In genomic region chr4:116132946-116133345, GRCh38 we compare ENCODE assay signal across 28 cellular contexts.
"Had no signal": no experiment of that assay in that cellular context is flagged by ENCODE, and none has a peak within 500 bp of the region (broad histone marks: within the 10 kb centered on the region; RNA-seq: fewer than 3 reads in every experiment).

No MANE protein-coding gene starts in this region.

- H3K9me3 ChIP-seq: suprapubic skin, testis, thoracic aorta, thyroid gland, tibial artery, tibial nerve, transverse colon, upper lobe of left lung, upper lobe of right lung, uterus, vagina had no signal

- H3K9me3 Mint-ChIP-seq: stimulated activated naive CD8-positive, alpha-beta T cell treated with anti-CD3 and anti-CD28 coated beads, Interleukin-15, Interleukin-2, amounts not matched to agents 100 ng/mL and 50 ng/mL, for 24 hours; type B pancreatic cell had no signal

- H3K4me1 ChIP-seq: stomach, suprapubic skin, testis, thyroid gland, tibial artery, tibial nerve, transverse colon, upper lobe of left lung, upper lobe of right lung, uterus, vagina had no signal

- ATAC-seq: stimulated activated effector memory CD8-positive, alpha-beta T cell treated with anti-CD3 and anti-CD28 coated beads, Interleukin-12 subunit alpha, Interleukin-12 subunit beta, amount 100 ng/mL, for 72 hours; stimulated activated memory B cell treated with anti-CD40 and anti-IgM and Interleukin-4, amounts not matched to agents 10 μg/mL and 1 μg/mL and 100 μg/mL, for 72 hours; stimulated activated naive B cell treated with anti-CD40 and anti-IgM and Interleukin-4, amounts not matched to agents 10 μg/mL and 1 μg/mL and 100 μg/mL, for 72 hours; stimulated activated naive CD8-positive, alpha-beta T cell treated with anti-CD3 and anti-CD28 coated beads, Interleukin-15, amount 100 ng/mL, for 72 hours; stimulated activated naive CD8-positive, alpha-beta T cell treated with anti-CD3 and anti-CD28 coated beads, Interleukin-15, Interleukin-2, amounts not matched to agents 100 U/mL and 50 U/mL, for 24 hours; upper lobe of right lung had no signal

- H3K27me3 Mint-ChIP-seq: stimulated activated memory B cell treated with anti-CD40 and anti-IgM and Interleukin-4, amounts not matched to agents 10 μg/mL and 1 μg/mL and 100 μg/mL, for 72 hours; stimulated activated naive B cell treated with anti-CD40 and anti-IgM and Interleukin-4, amounts not matched to agents 10 μg/mL and 1 μg/mL and 100 μg/mL, for 72 hours; stimulated activated naive CD8-positive, alpha-beta T cell treated with anti-CD3 and anti-CD28 coated beads, Interleukin-15, amount 100 ng/mL, for 72 hours; stimulated activated naive CD8-positive, alpha-beta T cell treated with anti-CD3 and anti-CD28 coated beads, Interleukin-15, Interleukin-2, amounts not matched to agents 100 ng/mL and 50 ng/mL, for 24 hours; type B pancreatic cell had no signal

- H3K4me3 Mint-ChIP-seq: stimulated activated effector memory CD8-positive, alpha-beta T cell treated with anti-CD3 and anti-CD28 coated beads, Interleukin-12 subunit alpha, Interleukin-12 subunit beta, amount 100 ng/mL, for 72 hours; stimulated activated memory B cell treated with anti-CD40 and anti-IgM and Interleukin-4, amounts not matched to agents 10 μg/mL and 1 μg/mL and 100 μg/mL, for 72 hours; stimulated activated naive B cell treated with anti-CD40 and anti-IgM and Interleukin-4, amounts not matched to agents 10 μg/mL and 1 μg/mL and 100 μg/mL, for 72 hours; stimulated activated naive CD8-positive, alpha-beta T cell treated with anti-CD3 and anti-CD28 coated beads, Interleukin-15, amount 100 ng/mL, for 72 hours; stimulated activated naive CD8-positive, alpha-beta T cell treated with anti-CD3 and anti-CD28 coated beads, Interleukin-15, Interleukin-2, amounts not matched to agents 100 ng/mL and 50 ng/mL, for 24 hours; type B pancreatic cell had no signal

- H3K36me3 Mint-ChIP-seq: stimulated activated effector memory CD8-positive, alpha-beta T cell treated with anti-CD3 and anti-CD28 coated beads, Interleukin-12 subunit alpha, Interleukin-12 subunit beta, amount 100 ng/mL, for 72 hours; stimulated activated memory B cell treated with anti-CD40 and anti-IgM and Interleukin-4, amounts not matched to agents 10 μg/mL and 1 μg/mL and 100 μg/mL, for 72 hours; stimulated activated naive B cell treated with anti-CD40 and anti-IgM and Interleukin-4, amounts not matched to agents 10 μg/mL and 1 μg/mL and 100 μg/mL, for 72 hours; type B pancreatic cell had no signal

- H3K27me3 ChIP-seq: stomach, suprapubic skin, testis, thyroid gland, tibial artery, tibial nerve, transverse colon, upper lobe of left lung, upper lobe of right lung, uterus, vagina had no signal

- H3K27ac ChIP-seq: stomach, suprapubic skin, testis, thoracic aorta, thyroid gland, tibial artery, tibial nerve, transverse colon, upper lobe of left lung, upper lobe of right lung, uterus, vagina had no signal

- H3K4me3 ChIP-seq: stomach, suprapubic skin, testis, thoracic aorta, thyroid gland, tibial artery, tibial nerve, transverse colon, upper lobe of left lung, upper lobe of right lung, uterus, vagina had no signal

- H3K36me3 ChIP-seq: stomach, suprapubic skin, thoracic aorta, thyroid gland, tibial artery, tibial nerve, transverse colon, upper lobe of left lung, upper lobe of right lung, uterus, vagina had no signal

- DNase-seq: stimulated activated CD4-positive, alpha-beta T cell treated with anti-CD3 and anti-CD28 coated beads, Interleukin-2, amount 100 ng/mL, for 48 hours; stimulated activated CD4-positive, alpha-beta T cell treated with anti-CD3 and anti-CD28 coated beads, Interleukin-4, amount 100 ng/mL, for 1 hour; stimulated activated CD4-positive, alpha-beta T cell treated with anti-CD3 and anti-CD28 coated beads, Interleukin-4, amount 100 ng/mL, for 24 hours; stimulated activated CD4-positive, alpha-beta T cell treated with anti-CD3 and anti-CD28 coated beads, Interleukin-4, amount 100 ng/mL, for 4 hours; stimulated activated CD8-positive, alpha-beta memory T cell treated with anti-CD3 and anti-CD28 coated beads, Interleukin-4, amount 100 ng/mL, for 48 hours; stimulated activated naive B cell treated with anti-CD40 and anti-IgM and Interleukin-4, amounts not matched to agents 10 μg/mL and 1 μg/mL and 100 μg/mL, for 72 hours; stimulated activated naive CD4-positive, alpha-beta T cell; stimulated activated naive CD4-positive, alpha-beta T cell treated with Interleukin-2 at 50 U/mL for 16 hours; stimulated activated naive CD8-positive, alpha-beta T cell treated with anti-CD3 and anti-CD28 coated beads, Interleukin-15, amount 100 ng/mL, for 72 hours; stimulated activated naive CD8-positive, alpha-beta T cell treated with anti-CD3 and anti-CD28 coated beads, Interleukin-15, Interleukin-2, amounts not matched to agents 100 U/mL and 50 U/mL, for 24 hours; stomach; substantia nigra; testis; thyroid gland; tibial artery; transverse colon; trophoblast cell; upper lobe of left lung; upper lobe of right lung; uterus had no signal

- H3K4me1 Mint-ChIP-seq: stimulated activated effector memory CD8-positive, alpha-beta T cell treated with anti-CD3 and anti-CD28 coated beads, Interleukin-12 subunit alpha, Interleukin-12 subunit beta, amount 100 ng/mL, for 72 hours; stimulated activated memory B cell treated with anti-CD40 and anti-IgM and Interleukin-4, amounts not matched to agents 10 μg/mL and 1 μg/mL and 100 μg/mL, for 72 hours; stimulated activated naive B cell treated with anti-CD40 and anti-IgM and Interleukin-4, amounts not matched to agents 10 μg/mL and 1 μg/mL and 100 μg/mL, for 72 hours; stimulated activated naive CD8-positive, alpha-beta T cell treated with anti-CD3 and anti-CD28 coated beads, Interleukin-15, amount 100 ng/mL, for 72 hours had no signal

- H3K27ac Mint-ChIP-seq: stimulated activated effector memory CD8-positive, alpha-beta T cell treated with anti-CD3 and anti-CD28 coated beads, Interleukin-12 subunit alpha, Interleukin-12 subunit beta, amount 100 ng/mL, for 72 hours; stimulated activated memory B cell treated with anti-CD40 and anti-IgM and Interleukin-4, amounts not matched to agents 10 μg/mL and 1 μg/mL and 100 μg/mL, for 72 hours; stimulated activated naive B cell treated with anti-CD40 and anti-IgM and Interleukin-4, amounts not matched to agents 10 μg/mL and 1 μg/mL and 100 μg/mL, for 72 hours; stimulated activated naive CD8-positive, alpha-beta T cell treated with anti-CD3 and anti-CD28 coated beads, Interleukin-15, amount 100 ng/mL, for 72 hours; stimulated activated naive CD8-positive, alpha-beta T cell treated with anti-CD3 and anti-CD28 coated beads, Interleukin-15, Interleukin-2, amounts not matched to agents 100 ng/mL and 50 ng/mL, for 24 hours; type B pancreatic cell had no signal
